ENCODE assay signal across 22 cellular contexts in the genomic region with DNA sequence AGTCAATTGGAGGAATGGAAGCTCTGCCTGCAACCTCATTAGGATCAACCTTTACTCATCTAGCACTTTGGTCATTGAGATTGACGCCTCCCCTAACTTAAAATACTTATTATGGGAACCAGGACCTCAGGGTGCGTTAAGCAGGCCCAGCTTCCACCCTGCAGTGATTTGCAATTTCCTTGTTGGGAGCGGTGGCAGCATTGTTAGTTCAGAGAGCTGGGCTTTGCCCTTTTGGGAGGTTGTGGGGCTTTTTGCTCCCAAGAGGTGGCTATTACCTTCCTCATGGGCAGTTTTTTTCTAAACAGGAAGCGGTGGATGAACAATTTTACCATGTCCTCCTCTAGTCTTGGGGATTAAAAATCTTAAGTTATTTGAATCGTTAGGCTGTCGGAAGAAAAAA.
A peak's percentile ranks its signal among the peaks of the same experiment; 100 is the strongest.
DNase-seq lines count a peak whose midpoint lies in the region; ATAC-seq and TF ChIP-seq lines count a peak whose summit lies in the region.
"Had no signal": no experiment of that assay in that cellular context is flagged by ENCODE, and none has a peak within 500 bp of the region (broad histone marks: within the 10 kb centered on the region; RNA-seq: fewer than 3 reads in every experiment).

No MANE protein-coding gene starts in this region.

- H3K4me3 Mint-ChIP-seq in H9 (no peak overlapping the region), WTC11 (no peak overlapping the region), type B pancreatic cell (no peak overlapping the region)
- H3K4me3 Mint-ChIP-seq: CD14-positive monocyte; CD4-positive, alpha-beta memory T cell; CD4-positive, CD25-positive, alpha-beta regulatory T cell; CD8-positive, alpha-beta memory T cell had no signal

- H4K5ac ChIP-seq in H9 (ENCODE audit: insufficient read length, low read depth, low read length), result no peak overlapping the region

- no peaks in the 10 kb centered on the region for H4K20me1 ChIP-seq in H9 (ENCODE audit: control insufficient read depth, insufficient read depth, insufficient read length)
- H4K20me1 ChIP-seq: BLaER1 had no signal

- no peaks in the 10 kb centered on the region for H3K23me2 ChIP-seq in H9 (ENCODE audit: insufficient read length, low read depth, low read length, poor library complexity, severe bottlenecking)

- no peak overlapping the region for H2BK20ac ChIP-seq in H9 (ENCODE audit: low read depth, low read length, poor library complexity, severe bottlenecking)

- H3T11ph ChIP-seq in H9 (ENCODE audit: low read length), result no peak overlapping the region

- H3K27ac ChIP-seq in H9 (ENCODE audit: insufficient read length, low read depth, low read length), result no peak overlapping the region
- H3K27ac ChIP-seq: BLaER1 had no signal

- no peak overlapping the region for H2BK12ac ChIP-seq in H9 (ENCODE audit: insufficient read length, low read depth, low read length)

- H3K4me1 ChIP-seq in H9 (ENCODE audit: insufficient read depth, low read length), result no peaks in the 10 kb centered on the region
- H3K4me1 ChIP-seq: BE2C, BLaER1 had no signal

- no peak overlapping the region for H3K9ac ChIP-seq in H9 (ENCODE audit: extremely low read depth, insufficient read length, low read length)
- H3K9ac ChIP-seq: BLaER1 had no signal

- POLR2A ChIA-PET in WTC11 (lab: Charles Lee), result no interaction called here

- no peak for DNase-seq in H9
- no peak for DNase-seq in WTC11 (ENCODE audit: low spot score)
- DNase-seq in GM03348 (ENCODE audit: low spot score), result no peak
- no peak for DNase-seq in type B pancreatic cell (ENCODE audit: extremely low spot score, unreplicated experiment)
- DNase-seq in hippocampal formation (lab: John Stamatoyannopoulos, UW), result no peak
- DNase-seq: 8988T; ACHN; BE2C; C1 segment of cervical spinal cord; CD4-positive, alpha-beta memory T cell; CD4-positive, CD25-positive, alpha-beta regulatory T cell; CD8-positive, alpha-beta memory T cell; COR-L47; DMS 273 treated with DMSO at 0.1 percent for 48 hours; DMS153; DMS53; DMS79; DND-41; EL; GDM1 had no signal

- peaks cover 0 to 2% of the 10 kb centered on the region in 2 experiments; a peak in 1 of 5 replicates for H3K9me3 Mint-ChIP-seq in H9
- peaks cover 12% of the 10 kb centered on the region for H3K9me3 Mint-ChIP-seq in WTC11
- no peaks in the 10 kb centered on the region for H3K9me3 Mint-ChIP-seq in type B pancreatic cell

- no peak overlapping the region for H2BK120ac ChIP-seq in H9 (ENCODE audit: low read depth, low read length, poor library complexity, severe bottlenecking)

- no peaks in the 10 kb centered on the region for H3K79me1 ChIP-seq in H9 (ENCODE audit: insufficient read depth, low read depth, low read length, poor library complexity, severe bottlenecking)

- H3K79me2 ChIP-seq in H9 (ENCODE audit: insufficient read depth, low read length), result no peaks in the 10 kb centered on the region

- H3K4me2 ChIP-seq in H9 (ENCODE audit: insufficient read depth, insufficient read length, low read length), result no peak overlapping the region
- H3K4me2 ChIP-seq: BLaER1 had no signal

- H3K27ac Mint-ChIP-seq in H9 (peak overlapping the region in 2 of 3 experiments; percentile 7 to 18; a peak in 1 of 7 replicates), WTC11 (no peak overlapping the region), type B pancreatic cell (no peak overlapping the region)
- H3K27ac Mint-ChIP-seq: CD14-positive monocyte; CD4-positive, alpha-beta memory T cell; CD4-positive, CD25-positive, alpha-beta regulatory T cell; CD8-positive, alpha-beta memory T cell had no signal

- H3K36me3 Mint-ChIP-seq in H9 (ENCODE audit: insufficient read depth in 1 of 3, low read depth in 3 of 3) (no peaks in the 10 kb centered on the region), WTC11 (no peaks in the 10 kb centered on the region), type B pancreatic cell (no peaks in the 10 kb centered on the region)
- H3K36me3 Mint-ChIP-seq: CD14-positive monocyte; CD4-positive, alpha-beta memory T cell; CD4-positive, CD25-positive, alpha-beta regulatory T cell; CD8-positive, alpha-beta memory T cell had no signal

- H3K4ac ChIP-seq in H9 (ENCODE audit: low read depth, low read length), result no peak overlapping the region

- H3K27me3 Mint-ChIP-seq in H9 (ENCODE audit: low read depth), result no peaks in the 10 kb centered on the region
- H3K27me3 Mint-ChIP-seq in WTC11 (ENCODE audit: low read depth), result no peaks in the 10 kb centered on the region; the same call in 1 of the 2 replicates
- peaks cover 22% of the 10 kb centered on the region for H3K27me3 Mint-ChIP-seq in type B pancreatic cell

- H3K9me3 ChIP-seq in H9 (ENCODE audit: control insufficient read depth, low read depth, low read length), result no peaks in the 10 kb centered on the region
- H3K9me3 ChIP-seq: BE2C had no signal

- ATAC-seq in WTC11, result peak; percentile 55

- H3K27me3 ChIP-seq in H9 (ENCODE audit: insufficient read depth, low read length), result no peaks in the 10 kb centered on the region
- H3K27me3 ChIP-seq: BE2C, BLaER1 had no signal

- TF ChIP-seq CTCF in H9 (conservative IDR thresholded peaks at IDR 0.05) (no peak), WTC11 (IDR thresholded peaks at IDR 0.05) (no peak), type B pancreatic cell (conservative IDR thresholded peaks at IDR 0.05) (no peak)

- no peak overlapping the region for H3K23ac ChIP-seq in H9 (ENCODE audit: insufficient read length, low read depth, low read length)

- no peak overlapping the region for H4K91ac ChIP-seq in H9 (ENCODE audit: insufficient read length, low read depth, low read length)

- H2AK5ac ChIP-seq in H9 (ENCODE audit: insufficient read length, low read length), result no peak overlapping the region

- CTCF ChIA-PET in WTC11 (lab: Charles Lee), result interaction anchor here (0.6 to 4.4 kb wide), 3 partner anchors 22 to 263 kb away, joined by 3 to 16 read pairs (median 3); no protein-coding TSS in a partner anchor

- peaks cover 3 to 7% of the 10 kb centered on the region in 2 experiments for H3K4me1 Mint-ChIP-seq in H9
- peaks cover 13% of the 10 kb centered on the region for H3K4me1 Mint-ChIP-seq in WTC11
- H3K4me1 Mint-ChIP-seq in type B pancreatic cell (ENCODE audit: unreplicated experiment), result no peaks in the 10 kb centered on the region
- H3K4me1 Mint-ChIP-seq: CD4-positive, alpha-beta memory T cell; CD4-positive, CD25-positive, alpha-beta regulatory T cell; CD8-positive, alpha-beta memory T cell had no signal

- H2AFZ ChIP-seq in H9 (ENCODE audit: low read length), result no peak overlapping the region

- H3K18ac ChIP-seq in H9 (ENCODE audit: insufficient read length, low read depth, low read length), result no peak overlapping the region

- H3K14ac ChIP-seq in H9 (ENCODE audit: insufficient read depth, low read length), result no peak overlapping the region

- H2BK15ac ChIP-seq in H9 (ENCODE audit: low read depth, low read length), result no peak overlapping the region

- no peak overlapping the region for H2BK5ac ChIP-seq in H9 (ENCODE audit: insufficient read length, low read length)

- no peak overlapping the region for H4K8ac ChIP-seq in H9 (replicated peaks; ENCODE audit: insufficient read length, low read depth, low read length)

- no peak overlapping the region for H3K56ac ChIP-seq in H9 (ENCODE audit: insufficient read length, low read depth, low read length)

- WGBS in H9 (ENCODE audit: extremely low coverage, insufficient read length, low lambda C conversion rate), result no CpG with 5 or more reads among the region's 6 CpGs

TF ChIP-seq in WTC11, 78 proteins besides CTCF, POLR2A, EP300 and RAD21:
- TF ChIP-seq ETV6 (CRISPR knock-in tag; IDR thresholded peaks at IDR 0.05) (no peak), ELF4 (CRISPR knock-in tag; IDR thresholded peaks at IDR 0.05; ENCODE audit: low read depth) (no peak)

Comparison
In these comparisons a context has a peak if more than half of its experiments do, and no peak if none do; other contexts are left out.
1. H3K27ac Mint-ChIP-seq: peak in H9 (2 of 3); none in WTC11 (single experiment) and type B pancreatic cell (single experiment).